ENCODE assay signal across 8 cellular contexts in genomic region chr17:77325826-77326581, GRCh38.
A peak's percentile ranks its signal among the peaks of the same experiment; 100 is the strongest.
DNase-seq lines count a peak whose midpoint lies in the region; ATAC-seq, FAIRE-seq and TF ChIP-seq lines count a peak whose summit lies in the region.

No MANE protein-coding gene starts in this region.

- no peaks in the 10 kb centered on the region for H3K27me3 ChIP-seq in small intestine (ENCODE audit: control insufficient read depth in 2 of 2, insufficient read depth in 2 of 2, low read length in 2 of 2)

- TF ChIP-seq CTCF in RWPE1 (conservative IDR thresholded peaks at IDR 0.05; ENCODE audit: low read depth) (no peak), fibroblast of mammary gland (conservative IDR thresholded peaks at IDR 0.05; ENCODE audit: control insufficient read depth, insufficient read depth, low read depth, low read length) (no peak)

- 62 to 73% (median 63%) methylated on average over 19 to 21 of the region's 21 CpGs for WGBS in small intestine, 3 donors

- peaks cover 18 to 24% of the 10 kb centered on the region in 2 donors for H3K4me1 ChIP-seq in small intestine (ENCODE audit: control insufficient read depth in 2 of 2, insufficient read depth in 1 of 2, low read depth in 1 of 2, low read length in 1 of 2)

- FAIRE-seq in small intestine (lab: Jason Lieb, UNC), result no peak

- no peaks in the 10 kb centered on the region for H3K9me3 ChIP-seq in small intestine (ENCODE audit: control insufficient read depth, low read depth)

- no peak for DNase-seq in RWPE1 (ENCODE audit: low spot score)
- DNase-seq in fibroblast of mammary gland (ENCODE audit: low read depth), result peak; percentile 47
- peak; percentile 37 for DNase-seq in small intestine
- DNase-seq in MV-4-11 (lab: John Stamatoyannopoulos, UW), result no peak
- DNase-seq in GDM1 (lab: John Stamatoyannopoulos, UW), result no peak
- no peak for DNase-seq in HuH-7.5 (ENCODE audit: low spot score)

- H3K27ac ChIP-seq in RWPE1 (peak overlapping the region; percentile 100), small intestine (ENCODE audit: low read depth in 1 of 2, low read length in 1 of 2) (peak overlapping the region in 1 of 2 donors; percentile 53)

- peak; percentile 4 for ATAC-seq in GM21786 (IDR thresholded peaks at IDR 0.05; ENCODE audit: unreplicated experiment)
- ATAC-seq in GM18907 (IDR thresholded peaks at IDR 0.05; ENCODE audit: unreplicated experiment), result no peak

- H3K36me3 ChIP-seq in small intestine (ENCODE audit: control insufficient read depth in 2 of 2, insufficient read depth in 2 of 2, low read length in 2 of 2), result no peaks in the 10 kb centered on the region

- POLR2A ChIA-PET in RWPE1 (lab: Yijun Ruan, JAX; ENCODE audit: low non-redundant PET), result no interaction called here

- CTCF ChIA-PET in RWPE1 (lab: Yijun Ruan, JAX), result interaction anchor here (0.6 to 1.4 kb wide), 3 partner anchors 15 to 257 kb away, joined by 3 to 5 read pairs (median 4); no protein-coding TSS in a partner anchor

- H3K4me3 ChIP-seq in fibroblast of mammary gland (ENCODE audit: control insufficient read depth, low read depth, low read length) (no peak overlapping the region), small intestine (ENCODE audit: low read depth in 1 of 2, low read length in 2 of 2) (no peak overlapping the region)

Comparison
In these comparisons a context has a peak if more than half of its experiments do, and no peak if none do; other contexts are left out.
1. DNase-seq: peak in fibroblast of mammary gland (single experiment) and small intestine (single experiment); none in RWPE1 (single experiment), MV-4-11 (single experiment), GDM1 (single experiment) and HuH-7.5 (single experiment).